8 cellular contexts compared by ENCODE assay signal in genomic region chr11:77590194-77590591, GRCh38. TPM values are rescaled to one million over a fixed set of nuclear protein-coding genes. Genes with fewer than 3 reads are reported as not detected.
DNase-seq lines count a peak whose midpoint lies in the region; ATAC-seq and TF ChIP-seq lines count a peak whose summit lies in the region.

No MANE protein-coding gene starts in this region.

- H3K4me3 ChIP-seq in right atrium auricular region (peak overlapping the region; percentile 57 to 63), trophoblast cell (ENCODE audit: low read depth, low read length) (peak overlapping the region; percentile 76)

- no peak overlapping the region for H3K27ac Mint-ChIP-seq in CD14-positive monocyte

- peak; percentile 6 for ATAC-seq in GM19452 (IDR thresholded peaks at IDR 0.05; ENCODE audit: unreplicated experiment)

- H4K8ac ChIP-seq in trophoblast cell (ENCODE audit: low read depth, low read length) = no peak overlapping the region

- H3K79me1 ChIP-seq in trophoblast cell (ENCODE audit: low read length) = no peaks in the 10 kb centered on the region

- H3K36me3 Mint-ChIP-seq in CD14-positive monocyte = peaks cover 0 to 4% of the 10 kb centered on the region in 2 donors

- no peak overlapping the region for H2BK120ac ChIP-seq in trophoblast cell (ENCODE audit: insufficient read depth, low read length, poor library complexity)

- H3K18ac ChIP-seq in trophoblast cell (ENCODE audit: low read length) = no peak overlapping the region

- H3K27me3 ChIP-seq in right atrium auricular region (no peaks in the 10 kb centered on the region), trophoblast cell (ENCODE audit: insufficient read depth, low read length) (no peaks in the 10 kb centered on the region)

- intact Hi-C loops in CD14-positive monocyte (cut with micrococcal nuclease) = no loop called here

- peaks cover 19% of the 10 kb centered on the region for H3K4me1 Mint-ChIP-seq in CD14-positive monocyte

- H3K4me1 ChIP-seq in right atrium auricular region (peaks cover 0 to 17% of the 10 kb centered on the region in 2 donors), trophoblast cell (ENCODE audit: control insufficient read depth in 1 of 2, insufficient read depth in 2 of 2, low read length in 2 of 2) (peaks cover 2 to 7% of the 10 kb centered on the region in 2 experiments)

- peaks cover 0 to 2% (median 0%) of the 10 kb centered on the region in 7 donors for H3K9me3 Mint-ChIP-seq in CD14-positive monocyte

- H3K23ac ChIP-seq in trophoblast cell (ENCODE audit: low read length) = no peak overlapping the region

- H2BK5ac ChIP-seq in trophoblast cell (ENCODE audit: low read depth, low read length, poor library complexity) = no peak overlapping the region

- TF ChIP-seq CTCF in CD14-positive monocyte (IDR thresholded peaks at IDR 0.05) (no peak), right atrium auricular region (IDR thresholded peaks at IDR 0.05) (no peak)

- no peak overlapping the region for H3K9ac ChIP-seq in trophoblast cell (ENCODE audit: low read length)

- DNase-seq in CD14-positive monocyte (ENCODE audit: low spot score) = no peak
- peak; percentile 60 for DNase-seq in NCI-H128 (lab: John Stamatoyannopoulos, UW; ENCODE audit: unreplicated experiment)
- peak; percentile 53 for DNase-seq in amniotic epithelial cell (ENCODE audit: low read depth)
- no peak for DNase-seq in right atrium auricular region (ENCODE audit: low spot score)
- peak; percentile 58 to 77 for DNase-seq in trophoblast cell
- no peak for DNase-seq in NCI-H2107 treated with DMSO at 0.1 percent for 48 hours (lab: John Stamatoyannopoulos, UW; ENCODE audit: unreplicated experiment)
- DNase-seq in OCI-M2 (lab: John Stamatoyannopoulos, UW; ENCODE audit: unreplicated experiment) = no peak

- H3K27ac ChIP-seq in right atrium auricular region (peak overlapping the region; percentile 83 to 84), trophoblast cell (ENCODE audit: low read depth, low read length) (no peak overlapping the region)

- H3K79me2 ChIP-seq in trophoblast cell (ENCODE audit: control insufficient read depth, insufficient read depth, low read length, poor library complexity) = no peaks in the 10 kb centered on the region

- peak overlapping the region; percentile 3 for H2AFZ ChIP-seq in trophoblast cell (ENCODE audit: insufficient read depth, low read length, poor library complexity)

- H4K12ac ChIP-seq in trophoblast cell (ENCODE audit: low read depth, low read length) = no peak overlapping the region

- H3K14ac ChIP-seq in trophoblast cell (ENCODE audit: low read length) = no peak overlapping the region

- H3K9me3 ChIP-seq in right atrium auricular region = no peaks in the 10 kb centered on the region
- no peaks in the 10 kb centered on the region for H3K9me3 ChIP-seq in trophoblast cell (ENCODE audit: insufficient read depth, low read depth, low read length)

- no peak overlapping the region for H3K4ac ChIP-seq in trophoblast cell (ENCODE audit: low read depth, low read length)

- no CpG with 5 or more reads among the region's 25 CpGs for WGBS in trophoblast cell (ENCODE audit: extremely low coverage, insufficient coverage, insufficient read length)

- peaks cover 17 to 33% (median 21%) of the 10 kb centered on the region in 3 donors for H3K27me3 Mint-ChIP-seq in CD14-positive monocyte (ENCODE audit: low read depth in 3 of 3)

- H3K36me3 ChIP-seq in right atrium auricular region = no peaks in the 10 kb centered on the region
- no peaks in the 10 kb centered on the region for H3K36me3 ChIP-seq in trophoblast cell (ENCODE audit: control insufficient read depth in 1 of 2, insufficient read depth in 2 of 2, low read length in 2 of 2)

- no peak overlapping the region for H2AK5ac ChIP-seq in trophoblast cell (ENCODE audit: low read length)

- peak overlapping the region; percentile 83 for H3K4me2 ChIP-seq in trophoblast cell (ENCODE audit: low read length)

- no peak overlapping the region for H2BK12ac ChIP-seq in trophoblast cell (ENCODE audit: low read length)

- peak overlapping the region; percentile 84 to 94 for H3K4me3 Mint-ChIP-seq in CD14-positive monocyte

- H4K91ac ChIP-seq in trophoblast cell (ENCODE audit: low read depth, low read length) = no peak overlapping the region

RNA-seq across cellular contexts. Expression of gene AQP11, which starts 0.4 kb away (rescaled TPM):
- under 1 TPM; 0.16 to 0.18 TPM for polyA plus RNA-seq in CD14-positive monocyte
- total RNA-seq in right atrium auricular region = 1 to 10 TPM in 1 of 2 donors, under 1 TPM in 1; 0.86 to 1.7 TPM
- 3.9 and 4.0 TPM in 2 replicates for polyA plus RNA-seq in trophoblast cell (2013)

RNA-seq across cellular contexts. Expression of gene CLNS1A, which starts 47.4 kb away (rescaled TPM):
- 100 to 1,000 TPM; 139 to 140 TPM for polyA plus RNA-seq in CD14-positive monocyte
- total RNA-seq in right atrium auricular region = 10 to 100 TPM; 55.2 to 59.2 TPM
- 39.1 and 39.6 TPM in 2 replicates for polyA plus RNA-seq in trophoblast cell (2013)

Comparison
In these comparisons a context has a peak if more than half of its experiments do, and no peak if none do; other contexts are left out.
1. DNase-seq: peak in NCI-H128 (single experiment), amniotic epithelial cell (single experiment) and trophoblast cell (2 of 2); none in CD14-positive monocyte (single experiment), right atrium auricular region (single experiment), NCI-H2107 treated with DMSO at 0.1 percent for 48 hours (single experiment) and OCI-M2 (single experiment).